ENCODE assay signal across 12 cellular contexts in genomic region chr5:92907914-92908606, GRCh38.
DNase-seq lines count a peak whose midpoint lies in the region; ATAC-seq and TF ChIP-seq lines count a peak whose summit lies in the region.
"Had no signal": no experiment of that assay in that cellular context is flagged by ENCODE, and none has a peak within 500 bp of the region (broad histone marks: within the 10 kb centered on the region; RNA-seq: fewer than 3 reads in every experiment).

No MANE protein-coding gene starts in this region.

- intact Hi-C loops in MCF 10A (cut with micrococcal nuclease): no loop called here
- intact Hi-C loops in mammary epithelial cell (cut with micrococcal nuclease): no loop called here
- intact Hi-C loops in uterus (cut with DNase I; ENCODE audit: low total_unique reads): no loop called here

- H3K27me3 ChIP-seq in mammary epithelial cell (ENCODE audit: insufficient read depth, low read length) (peaks cover 3% of the 10 kb centered on the region), uterus (no peaks in the 10 kb centered on the region)
- H3K27me3 ChIP-seq in effector memory CD4-positive, alpha-beta T cell (replicated peaks; ENCODE audit: control insufficient read depth, insufficient read depth, low read length, poor library complexity, severe bottlenecking): no peaks in the 10 kb centered on the region
- H3K27me3 ChIP-seq: heart left ventricle had no signal

- peak; percentile 86 for ATAC-seq in HG03432 (IDR thresholded peaks at IDR 0.05; ENCODE audit: unreplicated experiment)
- ATAC-seq: activated CD8-positive, alpha-beta T cell treated with anti-CD3 and anti-CD28 coated beads for 36 hours had no signal

- TF ChIP-seq POLR2A in uterus (IDR thresholded peaks at IDR 0.05): no peak

- peaks cover 6% of the 10 kb centered on the region for H3K4me1 Mint-ChIP-seq in MCF 10A (ENCODE audit: insufficient read depth, unreplicated experiment)

- POLR2A ChIA-PET in MCF 10A (lab: Yijun Ruan, JAX) (interaction anchor here (0.6 kb wide), 1 partner anchor 13 kb away, joined by 3 read pairs; no protein-coding TSS in a partner anchor), RWPE1 (lab: Yijun Ruan, JAX; ENCODE audit: low non-redundant PET) (no interaction called here)

- in situ Hi-C loops in mammary epithelial cell (cut with MboI; ENCODE audit: low sequenced_read_pairs in 2 of 2): loop anchor here in 1 of 2 donors (25.0 kb wide), 1 partner anchor 679 kb away; the partner anchor contains the start of genes NR2F1 and NR2F1-AS1

- no peaks in the 10 kb centered on the region for H3K36me3 Mint-ChIP-seq in MCF 10A (ENCODE audit: insufficient read depth, unreplicated experiment)

- H3K27ac Mint-ChIP-seq in MCF 10A (ENCODE audit: low read depth, unreplicated experiment): no peak overlapping the region
- H3K27ac Mint-ChIP-seq: activated CD8-positive, alpha-beta T cell treated with anti-CD3 and anti-CD28 coated beads for 36 hours had no signal

- H3K4me1 ChIP-seq in mammary epithelial cell (ENCODE audit: insufficient read depth, low read length) (no peaks in the 10 kb centered on the region), uterus (peaks cover 0 to 4% of the 10 kb centered on the region in 2 donors)
- H3K4me1 ChIP-seq in effector memory CD4-positive, alpha-beta T cell (ENCODE audit: control insufficient read depth, insufficient read depth, low read length, poor library complexity, severe bottlenecking): no peaks in the 10 kb centered on the region

- no peaks in the 10 kb centered on the region for H3K79me2 ChIP-seq in mammary epithelial cell (ENCODE audit: insufficient read depth, low read length)

- H3K4me3 ChIP-seq in mammary epithelial cell (replicated peaks in 1 of 3; ENCODE audit: insufficient read depth in 1 of 3, low read depth in 2 of 3, low read length in 3 of 3) (no peak overlapping the region), cardiac fibroblast (replicated peaks in 1 of 2; ENCODE audit: low read depth in 2 of 2, low read length in 2 of 2) (no peak overlapping the region), uterus (no peak overlapping the region)
- no peak overlapping the region for H3K4me3 ChIP-seq in effector memory CD4-positive, alpha-beta T cell (ENCODE audit: insufficient read depth, low read depth, low read length, poor library complexity, severe bottlenecking)
- H3K4me3 ChIP-seq: heart left ventricle had no signal

- TF ChIP-seq CTCF in MCF 10A (IDR thresholded peaks at IDR 0.05; ENCODE audit: unreplicated experiment) (no peak), mammary epithelial cell (conservative IDR thresholded peaks at IDR 0.05 in 1 of 2, IDR thresholded peaks at IDR 0.05 in 1 of 2; ENCODE audit: extremely low read depth in 1 of 2, insufficient read depth in 1 of 2, low read depth in 1 of 2, low read length in 2 of 2) (no peak), cardiac fibroblast (IDR thresholded peaks at IDR 0.05; ENCODE audit: low read depth, low read length) (no peak), uterus (IDR thresholded peaks at IDR 0.05) (no peak), RWPE1 (conservative IDR thresholded peaks at IDR 0.05; ENCODE audit: low read depth) (no peak)

- no peaks in the 10 kb centered on the region for H3K9me3 Mint-ChIP-seq in MCF 10A (ENCODE audit: unreplicated experiment)
- H3K9me3 Mint-ChIP-seq: activated CD8-positive, alpha-beta T cell treated with anti-CD3 and anti-CD28 coated beads for 36 hours had no signal

- H3K9ac ChIP-seq in mammary epithelial cell (ENCODE audit: insufficient read depth, low read length): no peak overlapping the region

- no peak overlapping the region for H2AFZ ChIP-seq in mammary epithelial cell (ENCODE audit: low read depth, low read length)

- 73% methylated on average over 2 of the region's 2 CpGs for WGBS in mammary epithelial cell (ENCODE audit: low coverage, missing lambda C conversion rate)

- dilution Hi-C loops in mammary epithelial cell (cut with HindIII; ENCODE audit: low sequenced_read_pairs): no loop called here

- H4K20me1 ChIP-seq in mammary epithelial cell (ENCODE audit: insufficient read depth, low read length): no peaks in the 10 kb centered on the region

- peak; percentile 45 for DNase-seq in MCF 10A (ENCODE audit: unreplicated experiment)
- DNase-seq in mammary epithelial cell: no peak
- peak; percentile 72 to 73 for DNase-seq in cardiac fibroblast (ENCODE audit: low read depth in 2 of 2)
- no peak for DNase-seq in uterus
- no peak for DNase-seq in effector memory CD4-positive, alpha-beta T cell
- no peak for DNase-seq in NCI-H1436 (lab: John Stamatoyannopoulos, UW)
- no peak for DNase-seq in RWPE1 (ENCODE audit: low spot score)
- DNase-seq: ACHN; activated CD8-positive, alpha-beta T cell treated with anti-CD3 and anti-CD28 coated beads for 36 hours; heart left ventricle; stimulated activated CD4-positive, alpha-beta T cell treated with anti-CD3 and anti-CD28 coated beads, Interleukin-4, amount 100 ng/mL, for 1 hour had no signal

- no TSS peak for BruUV-seq in MCF 10A (replicated peaks; lab: Mats Ljungman, UMichigan)
- BruUV-seq in mammary epithelial cell (replicated peaks; lab: Mats Ljungman, UMichigan): no TSS peak

- H3K4me3 Mint-ChIP-seq in MCF 10A (ENCODE audit: unreplicated experiment): no peak overlapping the region
- H3K4me3 Mint-ChIP-seq: activated CD8-positive, alpha-beta T cell treated with anti-CD3 and anti-CD28 coated beads for 36 hours had no signal

- H3K9me3 ChIP-seq in mammary epithelial cell (replicated peaks; ENCODE audit: insufficient read depth, low read length): no peaks in the 10 kb centered on the region
- no peaks in the 10 kb centered on the region for H3K9me3 ChIP-seq in uterus
- H3K9me3 ChIP-seq in effector memory CD4-positive, alpha-beta T cell (ENCODE audit: control insufficient read depth, low read length): no peaks in the 10 kb centered on the region
- H3K9me3 ChIP-seq: heart left ventricle had no signal

- H3K4me2 ChIP-seq in mammary epithelial cell (ENCODE audit: insufficient read depth, low read depth, low read length): no peak overlapping the region

- no peaks in the 10 kb centered on the region for H3K27me3 Mint-ChIP-seq in MCF 10A (ENCODE audit: insufficient read depth, unreplicated experiment)
- H3K27me3 Mint-ChIP-seq: activated CD8-positive, alpha-beta T cell treated with anti-CD3 and anti-CD28 coated beads for 36 hours had no signal

- no peak overlapping the region for H3K27ac ChIP-seq in mammary epithelial cell (ENCODE audit: insufficient read depth, low read depth, low read length)
- peak overlapping the region; percentile 7 for H3K27ac ChIP-seq in uterus
- H3K27ac ChIP-seq in effector memory CD4-positive, alpha-beta T cell (ENCODE audit: insufficient read depth, low read length, poor library complexity, severe bottlenecking): no peak overlapping the region
- H3K27ac ChIP-seq in RWPE1: no peak overlapping the region

- H3K36me3 ChIP-seq in mammary epithelial cell (ENCODE audit: insufficient read depth, low read length): no peaks in the 10 kb centered on the region
- no peaks in the 10 kb centered on the region for H3K36me3 ChIP-seq in uterus
- no peaks in the 10 kb centered on the region for H3K36me3 ChIP-seq in effector memory CD4-positive, alpha-beta T cell (ENCODE audit: control insufficient read depth, insufficient read depth, low read length)
- H3K36me3 ChIP-seq: heart left ventricle had no signal

- CTCF ChIA-PET in MCF 10A (lab: Yijun Ruan, JAX): interaction anchor here (0.6 to 1.8 kb wide), 2 partner anchors 10 to 38 kb away, joined by 3 to 4 read pairs; no protein-coding TSS in a partner anchor
- CTCF ChIA-PET in mammary epithelial cell (lab: Charles Lee; ENCODE audit: low non-redundant PET): interaction anchor here (0.7 kb wide), 1 partner anchor 383 kb away, joined by 3 read pairs; no protein-coding TSS in a partner anchor
- CTCF ChIA-PET in RWPE1 (lab: Yijun Ruan, JAX): no interaction called here

Comparison
In these comparisons a context has a peak if more than half of its experiments do, and no peak if none do; other contexts are left out.
1. DNase-seq: peak in MCF 10A (single experiment) and cardiac fibroblast (2 of 2); none in mammary epithelial cell (single experiment), uterus (0 of 2), effector memory CD4-positive, alpha-beta T cell (0 of 3), NCI-H1436 (single experiment) and RWPE1 (single experiment).
2. H3K27ac ChIP-seq: peak in uterus (2 of 2); none in mammary epithelial cell (single experiment), effector memory CD4-positive, alpha-beta T cell (single experiment) and RWPE1 (single experiment).